ENCODE assay signal across 15 cellular contexts in genomic region chrX:46707274-46707965, GRCh38.
"Had no signal": no experiment of that assay in that cellular context is flagged by ENCODE, and none has a peak within 500 bp of the region (broad histone marks: within the 10 kb centered on the region; RNA-seq: fewer than 3 reads in every experiment).

No MANE protein-coding gene starts in this region.

- H3K27ac ChIP-seq: coronary artery, pancreas, skin epidermis, tibial artery, vagina, WERI-Rb-1 had no signal

- H3K9me3 ChIP-seq: pancreas, tibial artery, vagina had no signal

- H3K4me3 ChIP-seq: coronary artery, pancreas, skin epidermis, tibial artery, vagina had no signal

- FAIRE-seq: pancreas had no signal

- H3K4me1 ChIP-seq: pancreas, tibial artery, vagina had no signal

- H3K36me3 ChIP-seq: pancreas, tibial artery, vagina, WERI-Rb-1 had no signal

- H3K27me3 ChIP-seq: pancreas, tibial artery, vagina had no signal

- ATAC-seq: left colon, pancreas had no signal

- DNase-seq: activated CD4-positive, alpha-beta T cell treated with anti-CD3 and anti-CD28 coated beads for 48 hours; activated effector memory CD4-positive, alpha-beta T cell treated with anti-CD3 and anti-CD28 coated beads, Interleukin-2, amount 50 U/mL, for 16 hours; caudate nucleus; effector CD4-positive, alpha-beta T cell; foreskin melanocyte; head of caudate nucleus; left colon; mesenchymal stem cell; pancreas; retina; tibial artery; WERI-Rb-1 had no signal
